ENCODE assay signal across 9 cellular contexts in genomic region chr3:53691885-53692284, GRCh38.
"Had no signal": no experiment of that assay in that cellular context is flagged by ENCODE, and none has a peak within 500 bp of the region (broad histone marks: within the 10 kb centered on the region; RNA-seq: fewer than 3 reads in every experiment).

No MANE protein-coding gene starts in this region.

- H2AFZ ChIP-seq: GM23248 had no signal

- H3K4me3 ChIP-seq: GM23248, HAP-1 had no signal

- H3K4me2 ChIP-seq: KMS-11 had no signal

- H3K4me3 Mint-ChIP-seq: HFFc6, IgD-negative memory B cell had no signal

- ATAC-seq: HCT116 had no signal

- H3K27ac ChIP-seq: GM23248, KMS-11 had no signal

- H3K9me3 Mint-ChIP-seq: HFFc6 had no signal

- H3K36me3 ChIP-seq: HAP-1 had no signal

- FAIRE-seq: HTR-8/SVneo had no signal

- H3K36me3 Mint-ChIP-seq: IgD-negative memory B cell had no signal

- H3K4me1 ChIP-seq: HAP-1 had no signal

- H3K27ac Mint-ChIP-seq: HFFc6 had no signal

- H3K9me3 ChIP-seq: HAP-1 had no signal

- DNase-seq: GM23248, H7, HFFc6, KBM-7 had no signal

- H3K9ac ChIP-seq: GM23248, KMS-11 had no signal
